21 cellular contexts compared by ENCODE assay signal in the genomic region with DNA sequence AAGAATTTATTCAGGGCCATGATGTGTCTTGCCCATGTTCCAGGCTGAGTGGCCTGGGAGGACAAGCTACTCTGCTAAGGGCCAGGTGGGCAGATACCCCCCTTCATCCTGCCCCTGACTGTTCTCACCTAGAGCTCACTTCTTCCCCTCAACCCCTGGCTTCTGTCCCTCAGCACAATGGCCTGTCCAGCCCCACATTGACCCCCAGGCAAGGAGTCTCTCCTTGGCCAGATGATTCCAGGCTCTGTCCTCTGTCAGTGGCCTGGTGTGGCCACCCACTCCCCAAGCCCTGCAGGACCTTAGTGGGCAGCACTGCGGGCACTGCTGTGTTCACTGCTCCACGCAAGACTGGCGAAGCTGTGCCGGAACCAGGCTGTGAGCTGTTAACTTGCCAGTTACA.
DNase-seq lines count a peak whose midpoint lies in the region; ATAC-seq and TF ChIP-seq lines count a peak whose summit lies in the region.
"Had no signal": no experiment of that assay in that cellular context is flagged by ENCODE, and none has a peak within 500 bp of the region (broad histone marks: within the 10 kb centered on the region; RNA-seq: fewer than 3 reads in every experiment).

No MANE protein-coding gene starts in this region.

- H2BK120ac ChIP-seq in neuronal stem cell (ENCODE audit: low read depth, low read length): no peak overlapping the region

- H3K4me3 ChIP-seq in A673 (ENCODE audit: low read depth, low read length, poor library complexity, severe bottlenecking) (no peak overlapping the region), neuronal stem cell (ENCODE audit: low read length in 2 of 2) (no peak overlapping the region), spleen (no peak overlapping the region), upper lobe of right lung (no peak overlapping the region)
- H3K4me3 ChIP-seq: A549; BLaER1 treated with 17β-estradiol and CSF1 and Interleukin-3, amounts not matched to agents 10 nM and 100 nM; GM12878 had no signal

- POLR2A ChIA-PET in A673 (lab: Charles Lee; ENCODE audit: low non-redundant PET): no interaction called here

- H2AFZ ChIP-seq in neuronal stem cell (ENCODE audit: low read length): no peak overlapping the region

- no peak for DNase-seq in A673 (ENCODE audit: low spot score)
- no peak for DNase-seq in neuronal stem cell (ENCODE audit: low spot score)
- peak; percentile 49 for DNase-seq in spleen
- peak; percentile 53 for DNase-seq in upper lobe of right lung
- no peak for DNase-seq in NCI-H226
- no peak for DNase-seq in islet precursor cell
- DNase-seq: ACHN; Caco-2; Calu3; CD4-positive, alpha-beta T cell; CD8-positive, alpha-beta T cell; DMS79; DND-41; EL; GDM1 had no signal

- no peak overlapping the region for H2BK5ac ChIP-seq in neuronal stem cell (ENCODE audit: low read length)

- CTCF ChIA-PET in A673 (lab: Charles Lee): no interaction called here

- no peaks in the 10 kb centered on the region for H3K27me3 ChIP-seq in A673 (replicated peaks; ENCODE audit: insufficient read depth, low read depth, low read length, poor library complexity)
- peaks cover 0 to 7% (median 0%) of the 10 kb centered on the region in 3 experiments for H3K27me3 ChIP-seq in neuronal stem cell (ENCODE audit: control insufficient read depth in 3 of 3, insufficient read depth in 3 of 3, low read depth in 1 of 3, low read length in 3 of 3)
- peaks cover 0 to 45% (median 0%) of the 10 kb centered on the region in 7 donors for H3K27me3 ChIP-seq in spleen (replicated peaks in 1 of 7)
- H3K27me3 ChIP-seq in upper lobe of right lung: peaks cover 9% of the 10 kb centered on the region
- H3K27me3 ChIP-seq: BLaER1 treated with 17β-estradiol and CSF1 and Interleukin-3, amounts not matched to agents 10 nM and 100 nM had no signal

- H3K4me2 ChIP-seq in neuronal stem cell (ENCODE audit: insufficient read depth, low read length, poor library complexity, severe bottlenecking): no peak overlapping the region
- H3K4me2 ChIP-seq: A549; BLaER1 treated with 17β-estradiol and CSF1 and Interleukin-3, amounts not matched to agents 10 nM and 100 nM had no signal

- H3K23ac ChIP-seq in neuronal stem cell (ENCODE audit: low read depth, low read length, poor library complexity): peak overlapping the region; percentile 62

- no peak for TF ChIP-seq CTCF in A673 (conservative IDR thresholded peaks at IDR 0.05; ENCODE audit: low read depth, low read length)
- TF ChIP-seq CTCF in spleen (IDR thresholded peaks at IDR 0.05 in 8 of 11, conservative IDR thresholded peaks at IDR 0.05 in 3 of 11): no peak
- TF ChIP-seq CTCF in upper lobe of right lung (IDR thresholded peaks at IDR 0.05): no peak

- H2BK12ac ChIP-seq in neuronal stem cell (ENCODE audit: low read length): no peak overlapping the region

- no peaks in the 10 kb centered on the region for H3K79me1 ChIP-seq in neuronal stem cell (ENCODE audit: low read depth, low read length)

- H3K36me3 ChIP-seq in A673 (ENCODE audit: insufficient read depth, low read length, poor library complexity, severe bottlenecking) (no peaks in the 10 kb centered on the region), neuronal stem cell (replicated peaks in 1 of 2; ENCODE audit: control insufficient read depth in 2 of 2, insufficient read depth in 2 of 2, low read length in 2 of 2) (no peaks in the 10 kb centered on the region), spleen (no peaks in the 10 kb centered on the region), upper lobe of right lung (no peaks in the 10 kb centered on the region)
- H3K36me3 ChIP-seq: BLaER1 treated with 17β-estradiol and CSF1 and Interleukin-3, amounts not matched to agents 10 nM and 100 nM had no signal

- no peak overlapping the region for H4K91ac ChIP-seq in neuronal stem cell (ENCODE audit: low read depth, low read length, poor library complexity)

- no peak for TF ChIP-seq POLR2A in spleen (IDR thresholded peaks at IDR 0.05)

- H3K18ac ChIP-seq in neuronal stem cell (ENCODE audit: low read length): peak overlapping the region; percentile 52

- intact Hi-C loops in A673 (cut with micrococcal nuclease; ENCODE audit: unreplicated experiment): no loop called here
- intact Hi-C loops in spleen (cut with DNase I; ENCODE audit: low total_unique reads): no loop called here
- intact Hi-C loops in upper lobe of right lung (cut with DNase I): no loop called here

- peak overlapping the region; percentile 63 for H3K14ac ChIP-seq in neuronal stem cell (ENCODE audit: low read length)

- H3K4ac ChIP-seq in neuronal stem cell (ENCODE audit: low read length): no peak overlapping the region

- no peaks in the 10 kb centered on the region for H3K9me3 ChIP-seq in A673 (ENCODE audit: low read depth, low read length, poor library complexity, severe bottlenecking)
- H3K9me3 ChIP-seq in neuronal stem cell (replicated peaks in 1 of 2; ENCODE audit: control insufficient read depth in 2 of 2, insufficient read depth in 1 of 2, low read depth in 1 of 2, low read length in 2 of 2): no peaks in the 10 kb centered on the region
- H3K9me3 ChIP-seq in spleen: peaks cover 0 to 3% (median 0%) of the 10 kb centered on the region in 8 donors
- no peaks in the 10 kb centered on the region for H3K9me3 ChIP-seq in upper lobe of right lung
- H3K9me3 ChIP-seq: A549, Caco-2 had no signal

- no peak overlapping the region for H3K9ac ChIP-seq in neuronal stem cell (ENCODE audit: low read depth, low read length, poor library complexity)
- H3K9ac ChIP-seq: BLaER1 treated with 17β-estradiol and CSF1 and Interleukin-3, amounts not matched to agents 10 nM and 100 nM had no signal

- H2AK5ac ChIP-seq in neuronal stem cell (ENCODE audit: low read depth, low read length): peak overlapping the region; percentile 17

- H4K8ac ChIP-seq in neuronal stem cell (ENCODE audit: low read depth, low read length): peak overlapping the region; percentile 48

- WGBS in neuronal stem cell (ENCODE audit: extremely low coverage in 2 of 2, insufficient read length in 2 of 2, insufficient replicate concordance in 1 of 2), 2 donors: no CpG with 5 or more reads among the region's 4 CpGs
- 67 to 98% (median 92%) methylated on average over 1 to 4 of the region's 4 CpGs for WGBS in spleen, 5 donors

- no TSS peak for BruUV-seq in A673 (replicated peaks; lab: Mats Ljungman, UMichigan)

- ATAC-seq in upper lobe of right lung (no peak), HG03139 (IDR thresholded peaks at IDR 0.05; ENCODE audit: unreplicated experiment) (no peak)
- ATAC-seq: A549; CD8-positive, alpha-beta T cell; GM12878 had no signal

- H3K27ac ChIP-seq in A673 (ENCODE audit: low read depth, low read length, poor library complexity, severe bottlenecking): peak overlapping the region; percentile 62
- H3K27ac ChIP-seq in neuronal stem cell (replicated peaks; ENCODE audit: low read length): no peak overlapping the region
- H3K27ac ChIP-seq in spleen: no peak overlapping the region
- no peak overlapping the region for H3K27ac ChIP-seq in upper lobe of right lung
- H3K27ac ChIP-seq: 22Rv1; A549; BLaER1 treated with 17β-estradiol and CSF1 and Interleukin-3, amounts not matched to agents 10 nM and 100 nM; C4-2B had no signal

- H2BK15ac ChIP-seq in neuronal stem cell (ENCODE audit: low read length): peak overlapping the region; percentile 33

- peaks cover 24% of the 10 kb centered on the region for H3K4me1 ChIP-seq in A673 (ENCODE audit: insufficient read depth, low read length, poor library complexity, severe bottlenecking)
- H3K4me1 ChIP-seq in neuronal stem cell (ENCODE audit: control insufficient read depth in 2 of 2, insufficient read depth in 1 of 2, low read depth in 1 of 2, low read length in 2 of 2): peaks cover 0 to 3% of the 10 kb centered on the region in 2 donors
- H3K4me1 ChIP-seq in spleen: no peaks in the 10 kb centered on the region
- H3K4me1 ChIP-seq in upper lobe of right lung: no peaks in the 10 kb centered on the region
- H3K4me1 ChIP-seq: A549, Caco-2 had no signal

Comparison
In these comparisons a context has a peak if more than half of its experiments do, and no peak if none do; other contexts are left out.
1. DNase-seq: peak in spleen (single experiment) and upper lobe of right lung (single experiment); none in A673 (single experiment), neuronal stem cell (single experiment), NCI-H226 (single experiment) and islet precursor cell (single experiment).